15 cellular contexts compared by ENCODE assay signal in genomic region chr15:66760358-66760967, GRCh38. TPM values are rescaled to one million over a fixed set of nuclear protein-coding genes. Genes with fewer than 3 reads are reported as not detected.
DNase-seq lines count a peak whose midpoint lies in the region; ATAC-seq and TF ChIP-seq lines count a peak whose summit lies in the region.
"Had no signal": no experiment of that assay in that cellular context is flagged by ENCODE, and none has a peak within 500 bp of the region (broad histone marks: within the 10 kb centered on the region; RNA-seq: fewer than 3 reads in every experiment).

No MANE protein-coding gene starts in this region.

- H3K4me3 ChIP-seq in cardiac muscle cell, result no peak overlapping the region
- H3K4me3 ChIP-seq in right cardiac atrium (ENCODE audit: low read length), result no peak overlapping the region
- H3K4me3 ChIP-seq in trophoblast cell (ENCODE audit: low read depth, low read length), result no peak overlapping the region
- H3K4me3 ChIP-seq in vagina, result no peak overlapping the region

- no peak for TF ChIP-seq POLR2A in vagina (IDR thresholded peaks at IDR 0.05)

- no peak overlapping the region for H3K9ac ChIP-seq in trophoblast cell (ENCODE audit: low read length)

- H3K18ac ChIP-seq in trophoblast cell (ENCODE audit: low read length), result peak overlapping the region; percentile 26

- peak overlapping the region; percentile 52 for H2AK5ac ChIP-seq in trophoblast cell (ENCODE audit: low read length)

- H3K14ac ChIP-seq in trophoblast cell (ENCODE audit: low read length), result peak overlapping the region; percentile 16

- H3K4ac ChIP-seq in trophoblast cell (ENCODE audit: low read depth, low read length), result peak overlapping the region; percentile 54

- H3K4me2 ChIP-seq in trophoblast cell (ENCODE audit: low read length), result no peak overlapping the region

- DNase-seq in cardiac muscle cell (ENCODE audit: low read depth in 1 of 2, low spot score in 1 of 2) (no peak), Right ventricle myocardium inferior (ENCODE audit: missing footprints) (no peak), right cardiac atrium (peak; percentile 71 to 81 (median 79)), trophoblast cell (peak in 1 of 2 donors; percentile 12), vagina (ENCODE audit: extremely low spot score in 2 of 2) (no peak), COLO668 (lab: John Stamatoyannopoulos, UW; ENCODE audit: unreplicated experiment) (no peak), UCSD-AML1 (lab: John Stamatoyannopoulos, UW; ENCODE audit: unreplicated experiment) (no peak), MV-4-11 (lab: John Stamatoyannopoulos, UW) (no peak)
- DNase-seq: 8988T; activated naive CD4-positive, alpha-beta T cell treated with Interleukin-2 at 50 U/mL for 16 hours; cerebellar nuclear complex; midbrain; NCI-H1092 treated with DMSO at 0.1 percent for 48 hours; stimulated activated CD4-positive, alpha-beta T cell treated with anti-CD3 and anti-CD28 coated beads, Interleukin-2, amount 100 ng/mL, for 48 hours had no signal

- no peak for ATAC-seq in Right ventricle myocardium inferior
- ATAC-seq in right cardiac atrium, result peak; percentile 2 to 49
- ATAC-seq: stimulated activated effector memory CD8-positive, alpha-beta T cell treated with anti-CD3 and anti-CD28 coated beads, Interleukin-12 subunit alpha, Interleukin-12 subunit beta, amount 100 ng/mL, for 72 hours had no signal

- TF ChIP-seq CTCF in cardiac muscle cell (IDR thresholded peaks at IDR 0.05; ENCODE audit: low read depth, low read length) (no peak), vagina (IDR thresholded peaks at IDR 0.05) (no peak)

- no peaks in the 10 kb centered on the region for H3K27me3 ChIP-seq in cardiac muscle cell
- no peaks in the 10 kb centered on the region for H3K27me3 ChIP-seq in right cardiac atrium (ENCODE audit: control insufficient read depth, insufficient read depth)
- no peaks in the 10 kb centered on the region for H3K27me3 ChIP-seq in trophoblast cell (ENCODE audit: insufficient read depth, low read length)
- no peaks in the 10 kb centered on the region for H3K27me3 ChIP-seq in vagina

- intact Hi-C loops in Right ventricle myocardium inferior (cut with DNase I), result no loop called here
- intact Hi-C loops in right cardiac atrium (cut with DNase I), result loop anchor here in 3 of 4 donors (5.0 to 10.0 kb wide), 3 partner anchors 43 to 156 kb away; partner anchors contain the start of gene SMAD6 (in 2 of the 3)
- intact Hi-C loops in vagina (cut with DNase I), result no loop called here

- peak overlapping the region; percentile 36 for H4K91ac ChIP-seq in trophoblast cell (ENCODE audit: low read depth, low read length)

- H3K23ac ChIP-seq in trophoblast cell (ENCODE audit: low read length), result no peak overlapping the region

- no peak overlapping the region for H4K12ac ChIP-seq in trophoblast cell (ENCODE audit: low read depth, low read length)

- peaks cover 5% of the 10 kb centered on the region for H3K79me2 ChIP-seq in trophoblast cell (ENCODE audit: control insufficient read depth, insufficient read depth, low read length, poor library complexity)

- H3K9me3 ChIP-seq in cardiac muscle cell (ENCODE audit: low read depth) (no peaks in the 10 kb centered on the region), right cardiac atrium (ENCODE audit: control insufficient read depth, low read length) (no peaks in the 10 kb centered on the region), trophoblast cell (ENCODE audit: insufficient read depth, low read depth, low read length) (peaks cover 2% of the 10 kb centered on the region), vagina (no peaks in the 10 kb centered on the region)

- H3K4me1 ChIP-seq in cardiac muscle cell (ENCODE audit: low read depth) (peaks cover 93% of the 10 kb centered on the region), right cardiac atrium (ENCODE audit: control insufficient read depth, insufficient read depth, low read length) (peaks cover 59% of the 10 kb centered on the region), trophoblast cell (ENCODE audit: control insufficient read depth in 1 of 2, insufficient read depth in 2 of 2, low read length in 2 of 2) (peaks cover 23 to 38% of the 10 kb centered on the region in 2 experiments), vagina (peaks cover 65% of the 10 kb centered on the region)

- H3K27ac ChIP-seq in cardiac muscle cell (peak overlapping the region; percentile 87), right cardiac atrium (ENCODE audit: low read length) (peak overlapping the region; percentile 90), trophoblast cell (ENCODE audit: low read depth, low read length) (peak overlapping the region; percentile 41), vagina (peak overlapping the region; percentile 20)

- H2BK5ac ChIP-seq in trophoblast cell (ENCODE audit: low read depth, low read length, poor library complexity), result no peak overlapping the region

- H4K8ac ChIP-seq in trophoblast cell (ENCODE audit: low read depth, low read length), result no peak overlapping the region

- H3K36me3 ChIP-seq in cardiac muscle cell, result no peaks in the 10 kb centered on the region
- peaks cover 40 to 60% of the 10 kb centered on the region in 2 experiments for H3K36me3 ChIP-seq in trophoblast cell (ENCODE audit: control insufficient read depth in 1 of 2, insufficient read depth in 2 of 2, low read length in 2 of 2)
- no peaks in the 10 kb centered on the region for H3K36me3 ChIP-seq in vagina

- no peak overlapping the region for H2BK120ac ChIP-seq in trophoblast cell (ENCODE audit: insufficient read depth, low read length, poor library complexity)

- WGBS in right cardiac atrium, result 47% methylated on average over 13 of the region's 13 CpGs
- WGBS in trophoblast cell (ENCODE audit: extremely low coverage, insufficient coverage, insufficient read length), result no CpG with 5 or more reads among the region's 13 CpGs

- H2AFZ ChIP-seq in trophoblast cell (ENCODE audit: insufficient read depth, low read length, poor library complexity), result no peak overlapping the region

- peak overlapping the region; percentile 12 for H2BK12ac ChIP-seq in trophoblast cell (ENCODE audit: low read length)

- H3K79me1 ChIP-seq in trophoblast cell (ENCODE audit: low read length), result peaks cover 4% of the 10 kb centered on the region

RNA-seq across cellular contexts. Expression of gene SMAD6, which starts 58.4 kb away (rescaled TPM):
- total RNA-seq in cardiac muscle cell (232 and 274 TPM in 2 replicates), Right ventricle myocardium inferior (16.2 TPM), right cardiac atrium (10 to 100 TPM; 54.5 to 68.8 (median 63.2) TPM), vagina (28.5 TPM)
- polyA plus RNA-seq in cardiac muscle cell (106 and 155 TPM in 2 replicates), right cardiac atrium (31.6 TPM)
- polyA plus RNA-seq in trophoblast cell (2013), result 29.5 and 30.6 TPM in 2 replicates

Comparison
In these comparisons a context has a peak if more than half of its experiments do, and no peak if none do; other contexts are left out.
1. DNase-seq: peak in right cardiac atrium (3 of 3); none in cardiac muscle cell (0 of 2), Right ventricle myocardium inferior (single experiment), vagina (0 of 2), COLO668 (single experiment), UCSD-AML1 (single experiment) and MV-4-11 (single experiment).
2. intact Hi-C loops: an anchor here in right cardiac atrium (5.0 to 10.0 kb wide); none called in Right ventricle myocardium inferior and vagina.
3. H3K27ac ChIP-seq: peak in every context shown above with its lines; median percentile 90 in right cardiac atrium; 87 in cardiac muscle cell; 41 in trophoblast cell; 20 in vagina.